ENCODE assay signal across 25 cellular contexts in the genomic region with DNA sequence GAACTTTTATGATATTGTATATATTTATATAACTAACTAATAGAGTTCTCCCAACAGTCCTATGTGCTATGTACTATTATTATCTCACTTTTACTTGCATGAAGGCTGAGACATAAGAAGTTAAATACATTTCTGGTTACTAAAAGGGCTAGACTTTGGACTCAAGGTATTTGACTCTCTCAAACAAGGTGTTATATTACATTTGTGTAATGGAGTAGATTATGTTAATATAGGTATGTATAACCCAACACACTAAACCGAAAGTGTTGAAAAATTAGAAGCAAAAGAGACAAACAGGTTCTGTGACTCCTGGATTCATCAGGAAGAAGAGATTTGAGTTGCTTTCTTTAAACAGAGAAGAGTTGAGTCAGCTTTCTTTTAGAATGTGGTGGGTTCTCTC.
A peak's percentile ranks its signal among the peaks of the same experiment; 100 is the strongest.
DNase-seq lines count a peak whose midpoint lies in the region; ATAC-seq, FAIRE-seq and TF ChIP-seq lines count a peak whose summit lies in the region.
"Had no signal": no experiment of that assay in that cellular context is flagged by ENCODE, and none has a peak within 500 bp of the region (broad histone marks: within the 10 kb centered on the region; RNA-seq: fewer than 3 reads in every experiment).

No MANE protein-coding gene starts in this region.

- peaks cover under 1% of the 10 kb centered on the region for H3K4me1 Mint-ChIP-seq in stimulated activated naive CD8-positive, alpha-beta T cell treated with anti-CD3 and anti-CD28 coated beads, Interleukin-15, amount 100 ng/mL, for 72 hours
- H3K4me1 Mint-ChIP-seq: CD4-positive, CD25-positive, alpha-beta regulatory T cell; IgD-negative memory B cell had no signal

- POLR2A ChIA-PET in PC-3 (lab: Charles Lee; ENCODE audit: unreplicated experiment), result no interaction called here

- no peaks in the 10 kb centered on the region for H3K9me3 Mint-ChIP-seq in stimulated activated naive CD8-positive, alpha-beta T cell treated with anti-CD3 and anti-CD28 coated beads, Interleukin-15, amount 100 ng/mL, for 72 hours
- H3K9me3 Mint-ChIP-seq: H9, IgD-negative memory B cell had no signal

- H3K9me3 ChIP-seq in PC-3 (ENCODE audit: low read length) (no peaks in the 10 kb centered on the region), small intestine (ENCODE audit: control insufficient read depth, low read depth) (no peaks in the 10 kb centered on the region), left lung (no peaks in the 10 kb centered on the region)
- H3K9me3 ChIP-seq: BLaER1, SK-N-SH had no signal

- 17 to 69% (median 18%) methylated on average over 1 of the region's 1 CpG for WGBS in small intestine, 3 donors

- no peak overlapping the region for H3K27ac Mint-ChIP-seq in stimulated activated naive CD8-positive, alpha-beta T cell treated with anti-CD3 and anti-CD28 coated beads, Interleukin-15, amount 100 ng/mL, for 72 hours
- H3K27ac Mint-ChIP-seq: CD4-positive, CD25-positive, alpha-beta regulatory T cell; H9; IgD-negative memory B cell had no signal

- H3K4me3 Mint-ChIP-seq in stimulated activated naive CD8-positive, alpha-beta T cell treated with anti-CD3 and anti-CD28 coated beads, Interleukin-15, amount 100 ng/mL, for 72 hours, result no peak overlapping the region
- H3K4me3 Mint-ChIP-seq: CD4-positive, CD25-positive, alpha-beta regulatory T cell; H9; IgD-negative memory B cell had no signal

- intact Hi-C loops in PC-3 (cut with micrococcal nuclease), result no loop called here
- intact Hi-C loops in left lung (cut with DNase I), result no loop called here

- no peaks in the 10 kb centered on the region for H3K79me2 ChIP-seq in PC-3 (ENCODE audit: low read length)

- H3K36me3 ChIP-seq in PC-3 (ENCODE audit: low read depth, low read length) (no peaks in the 10 kb centered on the region), small intestine (ENCODE audit: control insufficient read depth in 2 of 2, insufficient read depth in 2 of 2, low read length in 2 of 2) (no peaks in the 10 kb centered on the region), left lung (no peaks in the 10 kb centered on the region)
- H3K36me3 ChIP-seq: BLaER1 had no signal

- H3K27me3 Mint-ChIP-seq in stimulated activated naive CD8-positive, alpha-beta T cell treated with anti-CD3 and anti-CD28 coated beads, Interleukin-15, amount 100 ng/mL, for 72 hours, result peaks cover 41% of the 10 kb centered on the region
- H3K27me3 Mint-ChIP-seq: CD4-positive, CD25-positive, alpha-beta regulatory T cell; IgD-negative memory B cell had no signal

- H3K4me1 ChIP-seq in PC-3 (ENCODE audit: insufficient read depth, low read length) (no peaks in the 10 kb centered on the region), small intestine (ENCODE audit: control insufficient read depth in 2 of 2, insufficient read depth in 1 of 2, low read depth in 1 of 2, low read length in 1 of 2) (no peaks in the 10 kb centered on the region), left lung (no peaks in the 10 kb centered on the region)

- H3K27me3 ChIP-seq in PC-3 (ENCODE audit: low read length) (no peaks in the 10 kb centered on the region), small intestine (ENCODE audit: control insufficient read depth in 2 of 2, insufficient read depth in 2 of 2, low read length in 2 of 2) (no peaks in the 10 kb centered on the region), left lung (peaks cover 0 to 61% of the 10 kb centered on the region in 2 donors)
- H3K27me3 ChIP-seq: BLaER1 had no signal

- TF ChIP-seq CTCF in PC-3 (conservative IDR thresholded peaks at IDR 0.05; ENCODE audit: low read depth, low read length), result no peak
- no peak for TF ChIP-seq CTCF in epithelial cell of esophagus (IDR thresholded peaks at IDR 0.05; ENCODE audit: insufficient read depth, low read depth, low read length, missing control alignments)
- no peak for TF ChIP-seq CTCF in left lung (IDR thresholded peaks at IDR 0.05)

- no peak for ATAC-seq in PC-3
- ATAC-seq in left lung, result no peak
- ATAC-seq in stimulated activated naive CD8-positive, alpha-beta T cell treated with anti-CD3 and anti-CD28 coated beads, Interleukin-15, amount 100 ng/mL, for 72 hours, result no peak
- ATAC-seq in HG03457 (IDR thresholded peaks at IDR 0.05; ENCODE audit: unreplicated experiment), result no peak

- no TSS peak for BruUV-seq in PC-3 (replicated peaks; lab: Mats Ljungman, UMichigan)

- no peaks in the 10 kb centered on the region for H3F3A ChIP-seq in PC-3 (ENCODE audit: low read length, unreplicated experiment)

- CTCF ChIA-PET in PC-3 (lab: Charles Lee), result no interaction called here

- H3K27ac ChIP-seq in PC-3 (ENCODE audit: low read length) (no peak overlapping the region), small intestine (ENCODE audit: low read depth in 1 of 2, low read length in 1 of 2) (no peak overlapping the region), left lung (no peak overlapping the region)
- H3K27ac ChIP-seq: BLaER1, GM23248 had no signal

- DNase-seq in NCI-H526 (lab: John Stamatoyannopoulos, UW), result peak; percentile 44 to 56
- no peak for DNase-seq in NCI-H526 treated with DMSO at 0.1 percent for 48 hours (lab: John Stamatoyannopoulos, UW)
- peak; percentile 34 for DNase-seq in PC-3
- peak; percentile 43 for DNase-seq in epithelial cell of esophagus (ENCODE audit: low read depth)
- DNase-seq in small intestine, result peak; percentile 1
- DNase-seq in left lung, result no peak
- no peak for DNase-seq in stimulated activated naive CD8-positive, alpha-beta T cell treated with anti-CD3 and anti-CD28 coated beads, Interleukin-15, amount 100 ng/mL, for 72 hours
- DNase-seq: CD4-positive, CD25-positive, alpha-beta regulatory T cell; GM23248; H9; NCI-H1092; NCI-H1436; NCI-H187; NCI-H2081 treated with DMSO at 0.1 percent for 48 hours; NCI-H446; NCI-H524 treated with DMSO at 0.1 percent for 48 hours; SK-N-SH; SW 1271 had no signal

- no peak overlapping the region for H3K9ac ChIP-seq in PC-3 (ENCODE audit: low read length)
- H3K9ac ChIP-seq: BLaER1, GM23248, SK-N-SH had no signal

- no peak for FAIRE-seq in small intestine (lab: Jason Lieb, UNC)
- FAIRE-seq: A204.1, D721Med, G401.6, RCC 7860 had no signal

- H2AFZ ChIP-seq in PC-3 (ENCODE audit: low read length), result no peak overlapping the region
- H2AFZ ChIP-seq: GM23248 had no signal

- H3K4me3 ChIP-seq in PC-3 (ENCODE audit: low read length), result no peak overlapping the region
- no peak overlapping the region for H3K4me3 ChIP-seq in epithelial cell of esophagus (ENCODE audit: low read length)
- no peak overlapping the region for H3K4me3 ChIP-seq in small intestine (ENCODE audit: low read depth in 1 of 2, low read length in 2 of 2)
- H3K4me3 ChIP-seq in left lung, result no peak overlapping the region
- H3K4me3 ChIP-seq: BLaER1, GM23248 had no signal

- no peak overlapping the region for H3K4me2 ChIP-seq in PC-3 (ENCODE audit: low read length)
- H3K4me2 ChIP-seq: BLaER1, SK-N-SH had no signal

- no peaks in the 10 kb centered on the region for H4K20me1 ChIP-seq in PC-3 (ENCODE audit: low read length)
- H4K20me1 ChIP-seq: BLaER1 had no signal

- H3K9me2 ChIP-seq in PC-3 (replicated peaks; ENCODE audit: low read length), result no peaks in the 10 kb centered on the region
- H3K9me2 ChIP-seq: SK-N-SH had no signal

Comparison
In these comparisons a context has a peak if more than half of its experiments do, and no peak if none do; other contexts are left out.
1. DNase-seq: peak in NCI-H526 (2 of 2), PC-3 (single experiment), epithelial cell of esophagus (single experiment) and small intestine (single experiment); none in NCI-H526 treated with DMSO at 0.1 percent for 48 hours (single experiment), left lung (0 of 2) and stimulated activated naive CD8-positive, alpha-beta T cell treated with anti-CD3 and anti-CD28 coated beads, Interleukin-15, amount 100 ng/mL, for 72 hours (0 of 2).